In the genomic region with DNA sequence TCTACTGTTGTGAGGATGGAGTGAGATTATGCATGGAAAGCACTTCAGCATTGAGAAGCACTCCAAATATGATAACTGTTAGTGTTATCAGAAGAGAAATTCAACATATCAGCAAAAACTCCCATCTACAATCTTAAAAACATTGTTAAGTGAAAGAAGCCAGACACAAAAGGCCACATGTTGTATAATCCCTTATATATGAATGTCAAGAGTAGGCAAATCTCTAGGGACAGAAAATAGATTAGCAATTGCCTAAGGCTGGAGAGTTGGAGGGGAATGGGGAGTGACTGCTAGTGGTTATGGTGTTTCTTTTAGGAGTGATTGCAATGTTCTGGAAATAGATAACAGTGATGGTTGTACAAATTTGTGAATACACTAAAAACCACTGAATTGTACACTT, we compare ENCODE assay signal across 25 cellular contexts.
"Had no signal": no experiment of that assay in that cellular context is flagged by ENCODE, and none has a peak within 500 bp of the region (broad histone marks: within the 10 kb centered on the region; RNA-seq: fewer than 3 reads in every experiment).

No MANE protein-coding gene starts in this region.

- H3K4me1 ChIP-seq: left ventricle myocardium inferior, sigmoid colon, uterus had no signal

- FAIRE-seq: bronchial epithelial cell, colon, frontal cortex, islet of Langerhans, small intestine had no signal

- DNase-seq: activated CD4-positive, alpha-beta T cell treated with anti-CD3 and anti-CD28 coated beads for 4 hours; activated CD4-positive, alpha-beta T cell treated with anti-CD3 and anti-CD28 coated beads, Interleukin-2, amount 50 U/mL, for 4 hours; activated CD4-positive, CD25-positive, alpha-beta regulatory T cell; activated CD8-positive, alpha-beta memory T cell treated with anti-CD3 and anti-CD28 coated beads for 24 hours; activated effector memory CD4-positive, alpha-beta T cell treated with Interleukin-2 at 50 U/mL for 16 hours; activated naive CD4-positive, alpha-beta T cell treated with Interleukin-2 at 50 U/mL for 16 hours; anterior cingulate cortex; dermis blood vessel endothelial cell; effector CD4-positive, alpha-beta T cell; left ventricle myocardium inferior; mucosa of descending colon; ovary; sigmoid colon; small intestine; stimulated activated CD4-positive, alpha-beta T cell treated with anti-CD3 and anti-CD28 coated beads, Interleukin-4, amount 100 ng/mL, for 24 hours; uterus had no signal

- H3K36me3 ChIP-seq: esophagus muscularis mucosa, left ventricle myocardium inferior, ovary, sigmoid colon, thoracic aorta, uterus had no signal

- H3K27me3 ChIP-seq: esophagus muscularis mucosa, ovary, sigmoid colon, uterus had no signal

- ATAC-seq: mucosa of descending colon; natural killer cell treated with Interleukin-12 subunit alpha and Interleukin-12 subunit beta and Interleukin-15 and Interleukin-18, amount 100 ng/mL, for 72 hours; stimulated activated effector memory CD8-positive, alpha-beta T cell treated with anti-CD3 and anti-CD28 coated beads, Interleukin-12 subunit alpha, Interleukin-12 subunit beta, amount 100 ng/mL, for 72 hours had no signal

- H3K9me3 ChIP-seq: esophagus muscularis mucosa, left ventricle myocardium inferior, mucosa of descending colon, ovary, sigmoid colon, thoracic aorta, uterus had no signal

- H3K4me3 ChIP-seq: esophagus muscularis mucosa, left ventricle myocardium inferior, lung, mucosa of descending colon, ovary, sigmoid colon, thoracic aorta, uterus had no signal

- H3K27ac ChIP-seq: esophagus muscularis mucosa, left ventricle myocardium inferior, ovary, sigmoid colon had no signal
